In the genomic region with DNA sequence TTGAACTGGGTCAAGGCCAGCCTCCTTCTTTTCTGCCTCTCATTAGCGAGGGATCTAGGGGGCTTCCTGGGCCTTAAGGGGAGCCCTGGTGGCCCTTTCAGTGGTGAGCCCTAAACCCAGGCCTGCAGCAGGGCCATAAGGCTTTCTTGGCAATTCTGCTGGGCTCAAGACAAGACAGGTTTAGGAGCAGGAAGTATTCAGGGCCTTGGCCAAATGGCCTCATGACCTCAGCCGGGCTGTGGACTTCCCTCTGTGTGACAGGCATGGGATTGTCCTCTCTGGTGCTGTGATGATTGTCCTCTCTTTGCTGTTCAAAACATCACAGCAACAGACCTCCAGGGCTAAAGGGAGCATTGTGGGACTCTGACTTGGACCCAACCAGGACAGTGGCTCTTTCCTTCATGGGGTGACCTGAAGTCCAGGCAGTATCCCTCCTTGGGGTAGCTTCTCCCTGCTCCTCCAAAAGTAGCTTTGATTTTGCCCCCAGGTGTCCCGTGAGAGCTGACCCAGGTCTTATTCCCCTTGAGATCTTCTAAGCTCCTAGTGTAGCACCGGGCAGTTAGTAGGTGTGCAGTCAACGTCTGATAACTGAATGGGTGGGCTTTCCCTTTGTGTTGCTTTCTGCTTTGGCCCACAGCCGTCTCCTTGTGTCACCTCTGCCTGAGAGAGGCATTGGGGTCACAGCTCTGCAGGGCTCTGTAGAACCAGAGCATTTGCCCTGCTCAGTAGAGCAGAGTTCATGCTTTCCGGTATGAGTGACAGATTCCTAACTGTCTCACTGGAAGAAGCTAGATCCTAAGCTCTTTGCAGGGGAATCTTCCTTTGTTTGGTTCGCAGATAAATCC, we compare ENCODE assay signal across 12 cellular contexts. TPM values are rescaled to one million over a fixed set of nuclear protein-coding genes. Genes with fewer than 3 reads are reported as not detected.
DNase-seq lines count a peak whose midpoint lies in the region; ATAC-seq and TF ChIP-seq lines count a peak whose summit lies in the region.
"Had no signal": no experiment of that assay in that cellular context is flagged by ENCODE, and none has a peak within 500 bp of the region (broad histone marks: within the 10 kb centered on the region; RNA-seq: fewer than 3 reads in every experiment).

No MANE protein-coding gene starts in this region.

- H3K9me3 ChIP-seq in mucosa of stomach (ENCODE audit: control insufficient read depth, low read length) (no peaks in the 10 kb centered on the region), uterus (no peaks in the 10 kb centered on the region)

- ATAC-seq in activated CD4-positive, CD25-positive, alpha-beta regulatory T cell treated with anti-CD3 and anti-CD28 coated beads, Interleukin-2, amount 50 U/mL, for 24 hours, result no peak

- H3K4me3 ChIP-seq in mucosa of stomach (ENCODE audit: low read length), result no peak overlapping the region
- no peak overlapping the region for H3K4me3 ChIP-seq in uterus
- H3K4me3 ChIP-seq: K562 had no signal

- no peak for TF ChIP-seq CTCF in uterus (IDR thresholded peaks at IDR 0.05)

- no peaks in the 10 kb centered on the region for H3K27me3 Mint-ChIP-seq in activated naive CD4-positive, alpha-beta T cell treated with anti-CD3 and anti-CD28 coated beads, Interleukin-2, amount 50 U/mL, for 24 hours
- H3K27me3 Mint-ChIP-seq in dendritic cell treated with granulocyte-macrophage colony-stimulating factor and Interleukin-4, amounts not matched to agents 40 ng/mL and 50 ng/mL, for 4 days, result no peaks in the 10 kb centered on the region
- H3K27me3 Mint-ChIP-seq: B cell had no signal

- DNase-seq in activated naive CD4-positive, alpha-beta T cell treated with Interleukin-2 at 50 U/mL for 16 hours, result no peak
- DNase-seq in uterus (no peak), SHP77 treated with DMSO at 0.1 percent for 48 hours (lab: John Stamatoyannopoulos, UW) (no peak), GM19238 (ENCODE audit: insufficient read length, low spot score) (no peak)
- DNase-seq: anterior cingulate cortex, NCI-H526 treated with DMSO at 0.1 percent for 48 hours had no signal

- peaks cover 30% of the 10 kb centered on the region for H3K36me3 Mint-ChIP-seq in activated naive CD4-positive, alpha-beta T cell treated with anti-CD3 and anti-CD28 coated beads, Interleukin-2, amount 50 U/mL, for 24 hours
- H3K36me3 Mint-ChIP-seq in dendritic cell treated with granulocyte-macrophage colony-stimulating factor and Interleukin-4, amounts not matched to agents 40 ng/mL and 50 ng/mL, for 4 days (ENCODE audit: low read depth), result no peaks in the 10 kb centered on the region

- TF ChIP-seq POLR2A in uterus (IDR thresholded peaks at IDR 0.05), result no peak

- H3K4me1 Mint-ChIP-seq in activated naive CD4-positive, alpha-beta T cell treated with anti-CD3 and anti-CD28 coated beads, Interleukin-2, amount 50 U/mL, for 24 hours, result peaks cover 73% of the 10 kb centered on the region
- peaks cover 91% of the 10 kb centered on the region for H3K4me1 Mint-ChIP-seq in dendritic cell treated with granulocyte-macrophage colony-stimulating factor and Interleukin-4, amounts not matched to agents 40 ng/mL and 50 ng/mL, for 4 days (ENCODE audit: low read depth)

- H3K9me3 Mint-ChIP-seq in activated naive CD4-positive, alpha-beta T cell treated with anti-CD3 and anti-CD28 coated beads, Interleukin-2, amount 50 U/mL, for 24 hours, result no peaks in the 10 kb centered on the region
- no peaks in the 10 kb centered on the region for H3K9me3 Mint-ChIP-seq in dendritic cell treated with granulocyte-macrophage colony-stimulating factor and Interleukin-4, amounts not matched to agents 40 ng/mL and 50 ng/mL, for 4 days

- H3K4me1 ChIP-seq in mucosa of stomach (ENCODE audit: control insufficient read depth, insufficient read depth, low read length) (peaks cover 66% of the 10 kb centered on the region), uterus (peaks cover 44 to 52% of the 10 kb centered on the region in 2 donors)

- H3K27me3 ChIP-seq in mucosa of stomach (ENCODE audit: control insufficient read depth, insufficient read depth, low read length) (no peaks in the 10 kb centered on the region), uterus (no peaks in the 10 kb centered on the region)

- intact Hi-C loops in dendritic cell treated with granulocyte-macrophage colony-stimulating factor and Interleukin-4, amounts not matched to agents 40 ng/mL and 50 ng/mL, for 4 days (cut with micrococcal nuclease), result loop anchor here (5.0 kb wide), 1 partner anchor 45 kb away; no protein-coding TSS in a partner anchor
- intact Hi-C loops in uterus (cut with DNase I; ENCODE audit: low total_unique reads), result no loop called here

- H3K36me3 ChIP-seq in mucosa of stomach (ENCODE audit: control insufficient read depth, insufficient read depth, low read length), result peaks cover 59% of the 10 kb centered on the region
- H3K36me3 ChIP-seq in uterus, result no peaks in the 10 kb centered on the region

- H3K27ac ChIP-seq in uterus, result peak overlapping the region; percentile 63 to 65

- H3K27ac Mint-ChIP-seq in activated naive CD4-positive, alpha-beta T cell treated with anti-CD3 and anti-CD28 coated beads, Interleukin-2, amount 50 U/mL, for 24 hours, result peak overlapping the region; percentile 17
- peak overlapping the region; percentile 87 for H3K27ac Mint-ChIP-seq in dendritic cell treated with granulocyte-macrophage colony-stimulating factor and Interleukin-4, amounts not matched to agents 40 ng/mL and 50 ng/mL, for 4 days
- H3K27ac Mint-ChIP-seq: B cell had no signal

- H3K4me3 Mint-ChIP-seq in activated naive CD4-positive, alpha-beta T cell treated with anti-CD3 and anti-CD28 coated beads, Interleukin-2, amount 50 U/mL, for 24 hours, result peak overlapping the region; percentile 33
- H3K4me3 Mint-ChIP-seq in dendritic cell treated with granulocyte-macrophage colony-stimulating factor and Interleukin-4, amounts not matched to agents 40 ng/mL and 50 ng/mL, for 4 days, result peak overlapping the region; percentile 60
- H3K4me3 Mint-ChIP-seq: B cell had no signal

- H3K9ac ChIP-seq in mucosa of stomach (ENCODE audit: low read length), result peak overlapping the region; percentile 1

RNA-seq across cellular contexts. Expression of gene FOSL2, which starts 14.7 kb away (rescaled TPM):
- 100 to 1,000 TPM in 1 of 4 donors, 10 to 100 TPM in 3; 39.8 to 134 (median 58.7) TPM for total RNA-seq in uterus
